15 cellular contexts compared by ENCODE assay signal in the genomic region with DNA sequence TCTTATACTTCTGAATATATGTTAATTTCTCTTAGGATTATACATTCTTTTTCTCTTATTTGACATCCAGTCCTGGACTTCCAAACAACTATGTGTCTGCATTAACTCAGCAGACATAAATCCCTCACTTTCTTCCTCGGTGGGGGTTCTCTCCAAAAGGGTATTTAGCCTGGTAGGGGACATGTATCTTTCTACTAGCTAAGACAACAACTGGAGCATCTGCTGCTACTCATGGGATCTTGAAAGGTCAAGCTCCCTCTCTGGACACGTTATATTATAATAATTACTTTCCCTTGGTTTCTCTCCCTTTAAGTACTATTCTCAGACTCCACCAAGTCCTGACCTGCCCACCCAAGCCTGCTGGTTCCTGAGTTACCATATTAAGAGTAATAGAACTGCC.
DNase-seq lines count a peak whose midpoint lies in the region; ATAC-seq and TF ChIP-seq lines count a peak whose summit lies in the region.
"Had no signal": no experiment of that assay in that cellular context is flagged by ENCODE, and none has a peak within 500 bp of the region (broad histone marks: within the 10 kb centered on the region; RNA-seq: fewer than 3 reads in every experiment).

No MANE protein-coding gene starts in this region.

- H3K4me3 ChIP-seq in neural cell (ENCODE audit: low read length) (no peak overlapping the region), mesendoderm (ENCODE audit: low read length) (no peak overlapping the region)

- no peak for TF ChIP-seq CTCF in neural cell (IDR thresholded peaks at IDR 0.05; ENCODE audit: poor library complexity, severe bottlenecking)

- H4K5ac ChIP-seq in mesendoderm (ENCODE audit: low read length), result no peak overlapping the region

- H4K8ac ChIP-seq in mesendoderm (ENCODE audit: low read depth, low read length), result no peak overlapping the region

- no peak overlapping the region for H2BK120ac ChIP-seq in mesendoderm (ENCODE audit: low read depth, low read length)

- no peaks in the 10 kb centered on the region for H3F3A ChIP-seq in neural cell (ENCODE audit: insufficient read depth, low read length, poor library complexity, severe bottlenecking)

- H3K9ac ChIP-seq in neural cell (ENCODE audit: low read length) (no peak overlapping the region), mesendoderm (ENCODE audit: low read length) (no peak overlapping the region)

- H3K9me2 ChIP-seq in neural cell (ENCODE audit: insufficient read depth, low read length), result no peaks in the 10 kb centered on the region

- no peaks in the 10 kb centered on the region for H4K20me1 ChIP-seq in neural cell (ENCODE audit: insufficient read depth)

- H3K4me1 ChIP-seq in mesendoderm (ENCODE audit: control insufficient read depth, low read depth, low read length), result no peaks in the 10 kb centered on the region

- no peak overlapping the region for H3K18ac ChIP-seq in mesendoderm (ENCODE audit: low read length)

- no peak for TF ChIP-seq EP300 in neural cell (conservative IDR thresholded peaks at IDR 0.05; ENCODE audit: poor library complexity, severe bottlenecking)

- no peaks in the 10 kb centered on the region for H3K9me3 ChIP-seq in neural cell (ENCODE audit: low read length)

- H2BK15ac ChIP-seq in mesendoderm (replicated peaks; ENCODE audit: low read depth), result no peak overlapping the region

- no peak overlapping the region for H3K56ac ChIP-seq in mesendoderm (ENCODE audit: low read length)

- no peak overlapping the region for H3K27ac ChIP-seq in neural cell (ENCODE audit: low read length)
- H3K27ac ChIP-seq in mesendoderm (ENCODE audit: low read depth, low read length), result no peak overlapping the region

- no peak overlapping the region for H3K4ac ChIP-seq in mesendoderm (ENCODE audit: low read depth, low read length)

- H3K23ac ChIP-seq in mesendoderm (ENCODE audit: low read length), result no peak overlapping the region

- DNase-seq in NCI-H2227 (lab: John Stamatoyannopoulos, UW; ENCODE audit: unreplicated experiment), result peak; percentile 48
- DNase-seq in NCI-H69 (lab: John Stamatoyannopoulos, UW), result peak; percentile 94
- DNase-seq in NCI-H2171 treated with DMSO at 0.1 percent for 48 hours (lab: John Stamatoyannopoulos, UW), result no peak
- DNase-seq in mesendoderm, result no peak
- DNase-seq: C1 segment of cervical spinal cord; Calu3; CD4-positive, alpha-beta memory T cell; COR-L47; DMS53; DMS79 treated with DMSO at 0.1 percent for 48 hours; GF-D8; H7; HCEC 1CT had no signal

- no peaks in the 10 kb centered on the region for H3K79me2 ChIP-seq in neural cell (replicated peaks; ENCODE audit: insufficient read depth, low read length)
- no peaks in the 10 kb centered on the region for H3K79me2 ChIP-seq in mesendoderm (ENCODE audit: control insufficient read depth, insufficient read depth, low read length)

- H3K4me2 ChIP-seq in neural cell (ENCODE audit: low read length), result no peak overlapping the region
- no peak overlapping the region for H3K4me2 ChIP-seq in mesendoderm (ENCODE audit: low read length)

- H3K79me1 ChIP-seq in mesendoderm (ENCODE audit: low read length), result no peaks in the 10 kb centered on the region

- no peak overlapping the region for H2AK5ac ChIP-seq in mesendoderm (ENCODE audit: low read length)

- no peak for TF ChIP-seq RAD21 in neural cell (conservative IDR thresholded peaks at IDR 0.05)

- H3K27me3 ChIP-seq in neural cell (ENCODE audit: insufficient read depth, low read depth, low read length) (no peaks in the 10 kb centered on the region), mesendoderm (ENCODE audit: insufficient read depth, low read length, poor library complexity) (no peaks in the 10 kb centered on the region)

- no peak overlapping the region for H2AFZ ChIP-seq in neural cell (ENCODE audit: low read depth, low read length)

- ATAC-seq in GM21825 (IDR thresholded peaks at IDR 0.05; ENCODE audit: unreplicated experiment), result no peak

- whole genome bisulfite sequencing in mesendoderm (ENCODE audit: extremely low coverage, insufficient coverage, low lambda C conversion rate), result no CpG with 5 or more reads among the region's 2 CpGs

- no peak overlapping the region for H2BK5ac ChIP-seq in mesendoderm (ENCODE audit: low read length)

- H3K36me3 ChIP-seq in neural cell (ENCODE audit: insufficient read depth, low read length) (no peaks in the 10 kb centered on the region), mesendoderm (ENCODE audit: control insufficient read depth, insufficient read depth, low read length) (no peaks in the 10 kb centered on the region)

TF ChIP-seq in neural cell, 6 proteins besides CTCF, POLR2A, EP300 and RAD21:
- TF ChIP-seq TAF1 (IDR thresholded peaks at IDR 0.05; ENCODE audit: low read depth) (no peak), POLR2AphosphoS5 (IDR thresholded peaks at IDR 0.05) (peak; percentile 52)

Comparison
In these comparisons a context has a peak if more than half of its experiments do, and no peak if none do; other contexts are left out.
1. DNase-seq: peak in NCI-H2227 (single experiment) and NCI-H69 (single experiment); none in NCI-H2171 treated with DMSO at 0.1 percent for 48 hours (single experiment) and mesendoderm (single experiment).